Comparison of ENCODE assay signal across 19 cellular contexts in the genomic region with DNA sequence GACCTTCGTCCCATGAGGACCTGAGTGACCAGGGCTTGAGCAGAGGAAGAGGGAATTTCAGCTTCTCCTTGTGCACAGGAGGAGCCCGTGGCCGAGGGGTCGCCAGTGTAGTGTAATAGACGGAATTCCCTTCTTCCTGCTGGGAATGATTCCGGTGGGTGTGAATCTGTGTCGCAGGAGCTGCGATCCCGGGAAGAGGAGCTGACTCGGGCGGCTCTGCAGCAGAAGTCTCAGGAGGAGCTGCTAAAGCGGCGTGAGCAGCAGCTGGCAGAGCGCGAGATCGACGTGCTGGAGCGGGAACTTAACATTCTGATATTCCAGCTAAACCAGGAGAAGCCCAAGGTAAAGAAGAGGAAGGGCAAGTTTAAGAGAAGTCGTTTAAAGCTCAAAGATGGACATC. TPM values are rescaled to one million over a fixed set of nuclear protein-coding genes. Genes with fewer than 3 reads are reported as not detected.
A peak's percentile ranks its signal among the peaks of the same experiment; 100 is the strongest.
DNase-seq lines count a peak whose midpoint lies in the region; ATAC-seq and TF ChIP-seq lines count a peak whose summit lies in the region.
"Had no signal": no experiment of that assay in that cellular context is flagged by ENCODE, and none has a peak within 500 bp of the region (broad histone marks: within the 10 kb centered on the region; RNA-seq: fewer than 3 reads in every experiment).

No MANE protein-coding gene starts in this region.

- H2BK120ac ChIP-seq in mesenchymal stem cell (ENCODE audit: low read depth, low read length): no peak overlapping the region

- H3K18ac ChIP-seq in mesenchymal stem cell (ENCODE audit: low read depth in 1 of 2, low read length in 2 of 2): no peak overlapping the region

- ATAC-seq in GM21447 (IDR thresholded peaks at IDR 0.05; ENCODE audit: unreplicated experiment): no peak
- ATAC-seq: PC-3 had no signal

- H3K4me1 ChIP-seq in HUES6 (ENCODE audit: control insufficient read depth, insufficient read depth, low read length) (peaks cover 22% of the 10 kb centered on the region), endodermal cell (ENCODE audit: control insufficient read depth, insufficient read depth, low read length) (peaks cover 4% of the 10 kb centered on the region), mesenchymal stem cell (ENCODE audit: control insufficient read depth, insufficient read depth, low read depth, low read length) (peaks cover 15% of the 10 kb centered on the region), spleen (no peaks in the 10 kb centered on the region)

- peak overlapping the region; percentile 50 for H2AK5ac ChIP-seq in mesenchymal stem cell (ENCODE audit: low read length, severe bottlenecking)

- DNase-seq in endodermal cell (peak; percentile 78), mesenchymal stem cell (no peak), spleen (peak; percentile 49), T-helper 1 cell (no peak)
- no peak for DNase-seq in activated CD4-positive, alpha-beta memory T cell treated with anti-CD3 and anti-CD28 coated beads for 36 hours
- DNase-seq: Calu3; CD4-positive, CD25-positive, alpha-beta regulatory T cell; DMS79; NCI-H1417 treated with DMSO at 0.1 percent for 48 hours; NCI-H1930; NCI-H2171; NCI-H748 treated with DMSO at 0.1 percent for 48 hours; PC-3 had no signal

- CTCF ChIA-PET in activated CD4-positive, alpha-beta memory T cell treated with anti-CD3 and anti-CD28 coated beads for 36 hours (lab: Charles Lee): interaction anchor here (0.8 to 1.5 kb wide), 4 partner anchors 10 to 704 kb away, joined by 3 to 4 read pairs (median 3); no protein-coding TSS in a partner anchor

- H3K9ac ChIP-seq in HUES6 (ENCODE audit: low read length) (peak overlapping the region; percentile 50), endodermal cell (ENCODE audit: extremely low read depth, low read length, poor library complexity, severe bottlenecking) (no peak overlapping the region), mesenchymal stem cell (ENCODE audit: low read length) (peak overlapping the region; percentile 0)

- H3K23ac ChIP-seq in mesenchymal stem cell (ENCODE audit: low read length in 2 of 2): peak overlapping the region in 1 of 2 experiments; percentile 31

- no peak overlapping the region for H3K4ac ChIP-seq in mesenchymal stem cell (ENCODE audit: low read depth in 1 of 2, low read length in 2 of 2)

- no peak overlapping the region for H2BK12ac ChIP-seq in mesenchymal stem cell (ENCODE audit: low read length in 2 of 2)

- H3K27me3 ChIP-seq in HUES6 (ENCODE audit: control insufficient read depth, insufficient read depth, low read length) (no peaks in the 10 kb centered on the region), endodermal cell (ENCODE audit: control insufficient read depth, insufficient read depth, low read length, poor library complexity, severe bottlenecking) (no peaks in the 10 kb centered on the region), mesenchymal stem cell (ENCODE audit: control insufficient read depth in 1 of 2, insufficient read depth in 1 of 2, low read length in 2 of 2) (peaks cover 0 to 12% of the 10 kb centered on the region in 2 experiments), spleen (replicated peaks in 1 of 7) (no peaks in the 10 kb centered on the region)

- H4K8ac ChIP-seq in mesenchymal stem cell (ENCODE audit: low read length): no peak overlapping the region

- no peak for TF ChIP-seq POLR2A in spleen (IDR thresholded peaks at IDR 0.05)

- no peaks in the 10 kb centered on the region for H3K9me3 ChIP-seq in HUES6 (ENCODE audit: control insufficient read depth, insufficient read depth, low read depth, low read length)
- H3K9me3 ChIP-seq in endodermal cell (ENCODE audit: control insufficient read depth, low read length): no peaks in the 10 kb centered on the region
- H3K9me3 ChIP-seq in mesenchymal stem cell (ENCODE audit: control insufficient read depth, low read length): no peaks in the 10 kb centered on the region
- no peaks in the 10 kb centered on the region for H3K9me3 ChIP-seq in spleen

- no peak overlapping the region for H3K14ac ChIP-seq in mesenchymal stem cell (ENCODE audit: low read length in 2 of 2)

- H2AFZ ChIP-seq in mesenchymal stem cell (ENCODE audit: low read depth, low read length): peak overlapping the region; percentile 36

- 86% methylated on average over 14 to 19 of the region's 19 CpGs for WGBS in endodermal cell (ENCODE audit: insufficient coverage in 1 of 2, insufficient read length in 1 of 2), 2 experiments
- WGBS in mesenchymal stem cell: 57% methylated on average over 19 of the region's 19 CpGs
- 73 to 83% (median 77%) methylated on average over 19 of the region's 19 CpGs for WGBS in spleen, 5 donors

- no peak for TF ChIP-seq CTCF in endodermal cell (conservative IDR thresholded peaks at IDR 0.05)
- no peak for TF ChIP-seq CTCF in spleen (IDR thresholded peaks at IDR 0.05 in 8 of 11, conservative IDR thresholded peaks at IDR 0.05 in 3 of 11)

- H3K4me3 Mint-ChIP-seq in endodermal cell: peak overlapping the region; percentile 18
- no peak overlapping the region for H3K4me3 Mint-ChIP-seq in activated CD4-positive, alpha-beta memory T cell treated with anti-CD3 and anti-CD28 coated beads for 36 hours
- H3K4me3 Mint-ChIP-seq: CD4-positive, CD25-positive, alpha-beta regulatory T cell; IgD-negative memory B cell had no signal

- H3K36me3 ChIP-seq in HUES6 (ENCODE audit: control insufficient read depth, insufficient read depth, low read length) (peaks cover 8% of the 10 kb centered on the region; the same call in 1 of the 2 replicates), endodermal cell (ENCODE audit: control insufficient read depth, insufficient read depth, low read length) (no peaks in the 10 kb centered on the region), mesenchymal stem cell (ENCODE audit: control insufficient read depth in 1 of 2, insufficient read depth in 2 of 2, low read depth in 1 of 2, low read length in 2 of 2) (no peaks in the 10 kb centered on the region), spleen (no peaks in the 10 kb centered on the region)

- no peak overlapping the region for H3K27ac Mint-ChIP-seq in endodermal cell
- H3K27ac Mint-ChIP-seq in activated CD4-positive, alpha-beta memory T cell treated with anti-CD3 and anti-CD28 coated beads for 36 hours: no peak overlapping the region
- H3K27ac Mint-ChIP-seq: IgD-negative memory B cell had no signal

- H2BK5ac ChIP-seq in mesenchymal stem cell (ENCODE audit: low read depth, low read length, poor library complexity, severe bottlenecking): no peak overlapping the region

- POLR2A ChIA-PET in activated CD4-positive, alpha-beta memory T cell treated with anti-CD3 and anti-CD28 coated beads for 36 hours (lab: Charles Lee): no interaction called here

- no peaks in the 10 kb centered on the region for H3K79me1 ChIP-seq in mesenchymal stem cell (replicated peaks; ENCODE audit: low read length, poor library complexity, severe bottlenecking)

- intact Hi-C loops in spleen (cut with DNase I; ENCODE audit: low total_unique reads): no loop called here
- intact Hi-C loops in activated CD4-positive, alpha-beta memory T cell treated with anti-CD3 and anti-CD28 coated beads for 36 hours (cut with micrococcal nuclease): no loop called here

- no peaks in the 10 kb centered on the region for H3K27me3 Mint-ChIP-seq in endodermal cell (ENCODE audit: insufficient read depth)
- H3K27me3 Mint-ChIP-seq in activated CD4-positive, alpha-beta memory T cell treated with anti-CD3 and anti-CD28 coated beads for 36 hours: peaks cover 2% of the 10 kb centered on the region
- H3K27me3 Mint-ChIP-seq: IgD-negative memory B cell had no signal

- H3K27ac ChIP-seq in HUES6 (ENCODE audit: low read depth, low read length) (no peak overlapping the region), endodermal cell (ENCODE audit: low read depth, low read length) (no peak overlapping the region), mesenchymal stem cell (ENCODE audit: low read length, poor library complexity, severe bottlenecking) (no peak overlapping the region), spleen (no peak overlapping the region)
- H3K27ac ChIP-seq: RWPE1 had no signal

- no peak overlapping the region for H2BK15ac ChIP-seq in mesenchymal stem cell (ENCODE audit: low read depth, poor library complexity, severe bottlenecking)

- H3K9me3 Mint-ChIP-seq in endodermal cell: no peaks in the 10 kb centered on the region
- H3K9me3 Mint-ChIP-seq in activated CD4-positive, alpha-beta memory T cell treated with anti-CD3 and anti-CD28 coated beads for 36 hours: no peaks in the 10 kb centered on the region

- peaks cover 18% of the 10 kb centered on the region for H3K4me1 Mint-ChIP-seq in endodermal cell
- peaks cover 21% of the 10 kb centered on the region for H3K4me1 Mint-ChIP-seq in activated CD4-positive, alpha-beta memory T cell treated with anti-CD3 and anti-CD28 coated beads for 36 hours (ENCODE audit: low read depth)

- H3K4me3 ChIP-seq in HUES6 (ENCODE audit: low read depth, low read length): no peak overlapping the region
- H3K4me3 ChIP-seq in endodermal cell (ENCODE audit: low read length): no peak overlapping the region
- no peak overlapping the region for H3K4me3 ChIP-seq in mesenchymal stem cell (ENCODE audit: insufficient read depth in 1 of 2, low read depth in 1 of 2, low read length in 2 of 2)
- H3K4me3 ChIP-seq in spleen: no peak overlapping the region

- peaks cover 4% of the 10 kb centered on the region for H3K36me3 Mint-ChIP-seq in endodermal cell (ENCODE audit: low read depth)
- no peaks in the 10 kb centered on the region for H3K36me3 Mint-ChIP-seq in activated CD4-positive, alpha-beta memory T cell treated with anti-CD3 and anti-CD28 coated beads for 36 hours
- H3K36me3 Mint-ChIP-seq: CD4-positive, CD25-positive, alpha-beta regulatory T cell had no signal

- H3K4me2 ChIP-seq in mesenchymal stem cell (ENCODE audit: low read length, poor library complexity, severe bottlenecking): peak overlapping the region; percentile 48

- no peak overlapping the region for H4K91ac ChIP-seq in mesenchymal stem cell (ENCODE audit: low read length)

RNA-seq across cellular contexts. Expression of a gene that starts 34.4 kb away (rescaled TPM):
- total RNA-seq in endodermal cell (10 to 100 TPM in 1 of 2 donors, 1 to 10 TPM in 1; 9.4 to 14.6 TPM), spleen (1 to 10 TPM in 5 of 7 donors, under 1 TPM in 2; 0.85 to 4.6 (median 1.5) TPM)
- 2.2 TPM for polyA plus RNA-seq in endodermal cell (2013, experiment 1 of 2)
- polyA plus RNA-seq in endodermal cell (2013, experiment 2 of 2): 2.0 TPM
- polyA plus RNA-seq in mesenchymal stem cell (2013, experiment 1 of 2): 0.32 TPM
- polyA plus RNA-seq in mesenchymal stem cell (2013, experiment 2 of 2): 0.29 TPM
- under 1 TPM; 0.38 to 0.67 (median 0.39) TPM for polyA plus RNA-seq in spleen
- total RNA-seq in activated CD4-positive, alpha-beta memory T cell treated with anti-CD3 and anti-CD28 coated beads for 36 hours: 1 to 10 TPM; 5.5 to 5.6 TPM
- total RNA-seq: G401, LHCN-M2 had no signal
- polyA plus RNA-seq: IgD-negative memory B cell had no signal

Comparison
In these comparisons a context has a peak if more than half of its experiments do, and no peak if none do; other contexts are left out.
1. DNase-seq: peak in endodermal cell (single experiment) and spleen (single experiment); none in mesenchymal stem cell (single experiment), T-helper 1 cell (0 of 5) and activated CD4-positive, alpha-beta memory T cell treated with anti-CD3 and anti-CD28 coated beads for 36 hours (single experiment).